In the genomic region with DNA sequence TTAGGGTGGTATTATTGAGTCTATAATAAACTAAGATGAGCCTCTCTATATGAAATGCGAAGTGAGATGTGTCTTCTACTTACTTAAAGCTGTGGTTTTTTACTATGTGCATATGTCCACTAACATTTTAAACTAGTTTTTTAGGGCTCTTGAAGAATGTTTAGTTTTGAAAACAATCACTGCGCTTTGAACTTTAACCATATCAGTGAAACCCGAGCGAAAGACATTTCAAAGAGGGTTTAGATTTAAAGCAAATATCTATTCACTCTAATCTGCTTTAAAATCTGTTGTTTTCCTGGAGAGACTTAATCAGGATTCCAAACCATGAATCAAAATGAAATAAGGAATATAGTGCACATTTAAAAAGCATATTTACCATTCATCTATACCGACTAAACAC, we compare ENCODE assay signal across 28 cellular contexts.
"Had no signal": no experiment of that assay in that cellular context is flagged by ENCODE, and none has a peak within 500 bp of the region (broad histone marks: within the 10 kb centered on the region; RNA-seq: fewer than 3 reads in every experiment).

No MANE protein-coding gene starts in this region.

- H3K27me3 Mint-ChIP-seq: stimulated activated memory B cell treated with anti-CD40 and anti-IgM and Interleukin-4, amounts not matched to agents 10 μg/mL and 1 μg/mL and 100 μg/mL, for 72 hours; stimulated activated naive B cell treated with anti-CD40 and anti-IgM and Interleukin-4, amounts not matched to agents 10 μg/mL and 1 μg/mL and 100 μg/mL, for 72 hours; stimulated activated naive CD8-positive, alpha-beta T cell treated with anti-CD3 and anti-CD28 coated beads, Interleukin-15, Interleukin-2, amounts not matched to agents 100 ng/mL and 50 ng/mL, for 24 hours; type B pancreatic cell had no signal

- H3K4me3 ChIP-seq: stomach, suprapubic skin, testis, thoracic aorta, thyroid gland, tibial artery, tibial nerve, transverse colon, upper lobe of left lung, uterus, vagina had no signal

- ATAC-seq: stimulated activated effector memory CD8-positive, alpha-beta T cell treated with anti-CD3 and anti-CD28 coated beads, Interleukin-12 subunit alpha, Interleukin-12 subunit beta, amount 100 ng/mL, for 72 hours; stimulated activated memory B cell treated with anti-CD40 and anti-IgM and Interleukin-4, amounts not matched to agents 10 μg/mL and 1 μg/mL and 100 μg/mL, for 72 hours; stimulated activated naive B cell treated with anti-CD40 and anti-IgM and Interleukin-4, amounts not matched to agents 10 μg/mL and 1 μg/mL and 100 μg/mL, for 72 hours; stimulated activated naive CD8-positive, alpha-beta T cell treated with anti-CD3 and anti-CD28 coated beads, Interleukin-15, amount 100 ng/mL, for 72 hours; stimulated activated naive CD8-positive, alpha-beta T cell treated with anti-CD3 and anti-CD28 coated beads, Interleukin-15, Interleukin-2, amounts not matched to agents 100 U/mL and 50 U/mL, for 24 hours had no signal

- DNase-seq: stimulated activated CD4-positive, alpha-beta T cell treated with anti-CD3 and anti-CD28 coated beads, Interleukin-2, amount 100 ng/mL, for 48 hours; stimulated activated CD4-positive, alpha-beta T cell treated with anti-CD3 and anti-CD28 coated beads, Interleukin-4, amount 100 ng/mL, for 1 hour; stimulated activated CD4-positive, alpha-beta T cell treated with anti-CD3 and anti-CD28 coated beads, Interleukin-4, amount 100 ng/mL, for 24 hours; stimulated activated CD4-positive, alpha-beta T cell treated with anti-CD3 and anti-CD28 coated beads, Interleukin-4, amount 100 ng/mL, for 4 hours; stimulated activated CD8-positive, alpha-beta memory T cell treated with anti-CD3 and anti-CD28 coated beads, Interleukin-4, amount 100 ng/mL, for 48 hours; stimulated activated naive B cell treated with anti-CD40 and anti-IgM and Interleukin-4, amounts not matched to agents 10 μg/mL and 1 μg/mL and 100 μg/mL, for 72 hours; stimulated activated naive CD4-positive, alpha-beta T cell; stimulated activated naive CD4-positive, alpha-beta T cell treated with Interleukin-2 at 50 U/mL for 16 hours; stimulated activated naive CD8-positive, alpha-beta T cell treated with anti-CD3 and anti-CD28 coated beads, Interleukin-15, amount 100 ng/mL, for 72 hours; stimulated activated naive CD8-positive, alpha-beta T cell treated with anti-CD3 and anti-CD28 coated beads, Interleukin-15, Interleukin-2, amounts not matched to agents 100 U/mL and 50 U/mL, for 24 hours; stomach; substantia nigra; testis; thyroid gland; tibial artery; transverse colon; trophoblast cell; uterus had no signal

- H3K27me3 ChIP-seq: stomach, suprapubic skin, testis, thyroid gland, tibial artery, tibial nerve, transverse colon, upper lobe of left lung, uterus, vagina had no signal

- H3K27ac ChIP-seq: stomach, suprapubic skin, testis, thoracic aorta, thyroid gland, tibial artery, tibial nerve, transverse colon, upper lobe of left lung, uterus, vagina had no signal

- H3K9me3 ChIP-seq: stomach, suprapubic skin, testis, thoracic aorta, thyroid gland, tibial artery, tibial nerve, transverse colon, upper lobe of left lung, uterus, vagina had no signal

- H3K9me3 Mint-ChIP-seq: stimulated activated memory B cell treated with anti-CD40 and anti-IgM and Interleukin-4, amounts not matched to agents 10 μg/mL and 1 μg/mL and 100 μg/mL, for 72 hours; stimulated activated naive B cell treated with anti-CD40 and anti-IgM and Interleukin-4, amounts not matched to agents 10 μg/mL and 1 μg/mL and 100 μg/mL, for 72 hours; stimulated activated naive CD8-positive, alpha-beta T cell treated with anti-CD3 and anti-CD28 coated beads, Interleukin-15, amount 100 ng/mL, for 72 hours; stimulated activated naive CD8-positive, alpha-beta T cell treated with anti-CD3 and anti-CD28 coated beads, Interleukin-15, Interleukin-2, amounts not matched to agents 100 ng/mL and 50 ng/mL, for 24 hours; type B pancreatic cell had no signal

- H3K27ac Mint-ChIP-seq: stimulated activated effector memory CD8-positive, alpha-beta T cell treated with anti-CD3 and anti-CD28 coated beads, Interleukin-12 subunit alpha, Interleukin-12 subunit beta, amount 100 ng/mL, for 72 hours; stimulated activated memory B cell treated with anti-CD40 and anti-IgM and Interleukin-4, amounts not matched to agents 10 μg/mL and 1 μg/mL and 100 μg/mL, for 72 hours; stimulated activated naive B cell treated with anti-CD40 and anti-IgM and Interleukin-4, amounts not matched to agents 10 μg/mL and 1 μg/mL and 100 μg/mL, for 72 hours; stimulated activated naive CD8-positive, alpha-beta T cell treated with anti-CD3 and anti-CD28 coated beads, Interleukin-15, amount 100 ng/mL, for 72 hours; stimulated activated naive CD8-positive, alpha-beta T cell treated with anti-CD3 and anti-CD28 coated beads, Interleukin-15, Interleukin-2, amounts not matched to agents 100 ng/mL and 50 ng/mL, for 24 hours; type B pancreatic cell had no signal

- FAIRE-seq: urothelium cell line had no signal

- H3K36me3 ChIP-seq: stomach, suprapubic skin, thoracic aorta, thyroid gland, tibial artery, tibial nerve, transverse colon, upper lobe of left lung, uterus, vagina had no signal

- H3K4me3 Mint-ChIP-seq: stimulated activated effector memory CD8-positive, alpha-beta T cell treated with anti-CD3 and anti-CD28 coated beads, Interleukin-12 subunit alpha, Interleukin-12 subunit beta, amount 100 ng/mL, for 72 hours; stimulated activated memory B cell treated with anti-CD40 and anti-IgM and Interleukin-4, amounts not matched to agents 10 μg/mL and 1 μg/mL and 100 μg/mL, for 72 hours; stimulated activated naive B cell treated with anti-CD40 and anti-IgM and Interleukin-4, amounts not matched to agents 10 μg/mL and 1 μg/mL and 100 μg/mL, for 72 hours; stimulated activated naive CD8-positive, alpha-beta T cell treated with anti-CD3 and anti-CD28 coated beads, Interleukin-15, amount 100 ng/mL, for 72 hours; stimulated activated naive CD8-positive, alpha-beta T cell treated with anti-CD3 and anti-CD28 coated beads, Interleukin-15, Interleukin-2, amounts not matched to agents 100 ng/mL and 50 ng/mL, for 24 hours; type B pancreatic cell had no signal

- H3K4me1 Mint-ChIP-seq: stimulated activated effector memory CD8-positive, alpha-beta T cell treated with anti-CD3 and anti-CD28 coated beads, Interleukin-12 subunit alpha, Interleukin-12 subunit beta, amount 100 ng/mL, for 72 hours; stimulated activated memory B cell treated with anti-CD40 and anti-IgM and Interleukin-4, amounts not matched to agents 10 μg/mL and 1 μg/mL and 100 μg/mL, for 72 hours; stimulated activated naive B cell treated with anti-CD40 and anti-IgM and Interleukin-4, amounts not matched to agents 10 μg/mL and 1 μg/mL and 100 μg/mL, for 72 hours; stimulated activated naive CD8-positive, alpha-beta T cell treated with anti-CD3 and anti-CD28 coated beads, Interleukin-15, amount 100 ng/mL, for 72 hours had no signal

- H3K36me3 Mint-ChIP-seq: stimulated activated effector memory CD8-positive, alpha-beta T cell treated with anti-CD3 and anti-CD28 coated beads, Interleukin-12 subunit alpha, Interleukin-12 subunit beta, amount 100 ng/mL, for 72 hours; stimulated activated memory B cell treated with anti-CD40 and anti-IgM and Interleukin-4, amounts not matched to agents 10 μg/mL and 1 μg/mL and 100 μg/mL, for 72 hours; stimulated activated naive B cell treated with anti-CD40 and anti-IgM and Interleukin-4, amounts not matched to agents 10 μg/mL and 1 μg/mL and 100 μg/mL, for 72 hours had no signal

- H3K4me1 ChIP-seq: stomach, suprapubic skin, testis, thyroid gland, tibial artery, tibial nerve, upper lobe of left lung, uterus, vagina had no signal
